8 cellular contexts compared by ENCODE assay signal in genomic region chr1:109482796-109483638, GRCh38. TPM values are rescaled to one million over a fixed set of nuclear protein-coding genes. Genes with fewer than 3 reads are reported as not detected.
A peak's percentile ranks its signal among the peaks of the same experiment; 100 is the strongest.
DNase-seq lines count a peak whose midpoint lies in the region; ATAC-seq lines count a peak whose summit lies in the region.

No MANE protein-coding gene starts in this region.

- ATAC-seq in HG02852 (IDR thresholded peaks at IDR 0.05; ENCODE audit: unreplicated experiment) (peak; percentile 10), HG03378 (IDR thresholded peaks at IDR 0.05; ENCODE audit: unreplicated experiment) (no peak)

- peak; percentile 59 for DNase-seq in NCI-H1436 (lab: John Stamatoyannopoulos, UW)
- no peak for DNase-seq in NCI-H1436 treated with DMSO at 0.1 percent for 48 hours (lab: John Stamatoyannopoulos, UW)
- DNase-seq in NCI-H69 (lab: John Stamatoyannopoulos, UW) = peak; percentile 73
- DNase-seq in activated naive CD4-positive, alpha-beta T cell treated with Interleukin-2 at 50 U/mL for 16 hours = peak; percentile 43
- peak; percentile 76 for DNase-seq in cardiac septum (ENCODE audit: low spot score)
- peak in 9 of 10 donors; percentile 33 to 92 (median 54) for DNase-seq in posterior cingulate gyrus

- intact Hi-C loops in cardiac septum (cut with DNase I) = loop anchor here (1.0 kb wide), 1 partner anchor 57 kb away; the partner anchor contains the start of gene PSMA5
- intact Hi-C loops in posterior cingulate gyrus (cut with DNase I) = loop anchor here (2.0 kb wide), 1 partner anchor 56 kb away; the partner anchor contains the start of gene PSMA5

RNA-seq across cellular contexts. Expression of gene ATXN7L2, which starts 0.7 kb away (rescaled TPM):
- total RNA-seq in cardiac septum = 3.8 TPM

RNA-seq across cellular contexts. Expression of gene CYB561D1, which starts 10.9 kb away (rescaled TPM):
- total RNA-seq in cardiac septum = 5.5 TPM

RNA-seq across cellular contexts. Expression of gene SYPL2, which starts 16.7 kb away (rescaled TPM):
- total RNA-seq in cardiac septum = 28.9 TPM

RNA-seq across cellular contexts. Expression of gene AMIGO1, which starts 26.5 kb away (rescaled TPM):
- 13.8 TPM for total RNA-seq in cardiac septum

RNA-seq across cellular contexts. Expression of gene GPR61, which starts 56.7 kb away (rescaled TPM):
- 0.13 TPM for total RNA-seq in cardiac septum
